24 cellular contexts compared by ENCODE assay signal in genomic region chr7:85525661-85526060, GRCh38.
"Had no signal": no experiment of that assay in that cellular context is flagged by ENCODE, and none has a peak within 500 bp of the region (broad histone marks: within the 10 kb centered on the region; RNA-seq: fewer than 3 reads in every experiment).

No MANE protein-coding gene starts in this region.

- H3K9me3 Mint-ChIP-seq: naive thymus-derived CD8-positive, alpha-beta T cell; stimulated activated naive CD8-positive, alpha-beta T cell treated with anti-CD3 and anti-CD28 coated beads, Interleukin-15, Interleukin-2, amounts not matched to agents 100 ng/mL and 50 ng/mL, for 24 hours had no signal

- H3K27ac Mint-ChIP-seq: naive thymus-derived CD8-positive, alpha-beta T cell; stimulated activated effector memory CD8-positive, alpha-beta T cell treated with anti-CD3 and anti-CD28 coated beads, Interleukin-12 subunit alpha, Interleukin-12 subunit beta, amount 100 ng/mL, for 72 hours; stimulated activated naive CD8-positive, alpha-beta T cell treated with anti-CD3 and anti-CD28 coated beads, Interleukin-15, Interleukin-2, amounts not matched to agents 100 ng/mL and 50 ng/mL, for 24 hours had no signal

- H3K27me3 ChIP-seq: left lung, ovary, spleen, thyroid gland, transverse colon, upper lobe of left lung, vagina had no signal

- H3K4me3 Mint-ChIP-seq: naive thymus-derived CD8-positive, alpha-beta T cell; stimulated activated effector memory CD8-positive, alpha-beta T cell treated with anti-CD3 and anti-CD28 coated beads, Interleukin-12 subunit alpha, Interleukin-12 subunit beta, amount 100 ng/mL, for 72 hours; stimulated activated naive CD8-positive, alpha-beta T cell treated with anti-CD3 and anti-CD28 coated beads, Interleukin-15, Interleukin-2, amounts not matched to agents 100 ng/mL and 50 ng/mL, for 24 hours had no signal

- H3K36me3 ChIP-seq: left lung, lower lobe of right lung, ovary, prostate gland, spleen, thyroid gland, transverse colon, upper lobe of left lung, vagina had no signal

- H3K36me3 Mint-ChIP-seq: naive thymus-derived CD8-positive, alpha-beta T cell; stimulated activated effector memory CD8-positive, alpha-beta T cell treated with anti-CD3 and anti-CD28 coated beads, Interleukin-12 subunit alpha, Interleukin-12 subunit beta, amount 100 ng/mL, for 72 hours had no signal

- H3K4me1 Mint-ChIP-seq: naive thymus-derived CD8-positive, alpha-beta T cell; stimulated activated effector memory CD8-positive, alpha-beta T cell treated with anti-CD3 and anti-CD28 coated beads, Interleukin-12 subunit alpha, Interleukin-12 subunit beta, amount 100 ng/mL, for 72 hours had no signal

- H3K4me3 ChIP-seq: left lung, lower lobe of right lung, ovary, prostate gland, skin epidermis, spleen, thyroid gland, transverse colon, upper lobe of left lung, vagina had no signal

- DNase-seq: hippocampal formation; kidney; left colon; left lung; lower lobe of right lung; mammary epithelial cell; mesenchymal stem cell; naive thymus-derived CD8-positive, alpha-beta T cell; ovary; retina; right cardiac atrium; stimulated activated CD4-positive, alpha-beta T cell treated with anti-CD3 and anti-CD28 coated beads, Interleukin-4, amount 100 ng/mL, for 24 hours; stimulated activated naive CD4-positive, alpha-beta T cell; substantia nigra; thyroid gland; transverse colon; upper lobe of left lung had no signal

- H3K9me3 ChIP-seq: left lung, lower lobe of right lung, ovary, prostate gland, spleen, thyroid gland, transverse colon, upper lobe of left lung, vagina had no signal

- H3K4me1 ChIP-seq: left lung, lower lobe of right lung, prostate gland, spleen, thyroid gland, upper lobe of left lung, vagina had no signal

- H3K27me3 Mint-ChIP-seq: naive thymus-derived CD8-positive, alpha-beta T cell; stimulated activated naive CD8-positive, alpha-beta T cell treated with anti-CD3 and anti-CD28 coated beads, Interleukin-15, Interleukin-2, amounts not matched to agents 100 ng/mL and 50 ng/mL, for 24 hours had no signal

- H3K27ac ChIP-seq: left lung, lower lobe of right lung, ovary, prostate gland, skin epidermis, spleen, thyroid gland, transverse colon, upper lobe of left lung, vagina had no signal

- ATAC-seq: left colon; left lung; lower lobe of right lung; naive thymus-derived CD8-positive, alpha-beta T cell; right cardiac atrium; sciatic nerve; stimulated activated effector memory CD8-positive, alpha-beta T cell treated with anti-CD3 and anti-CD28 coated beads, Interleukin-12 subunit alpha, Interleukin-12 subunit beta, amount 100 ng/mL, for 72 hours had no signal
